1 cellular context compared by ENCODE assay signal in genomic region chr9:97945470-97945869, GRCh38. TPM values are rescaled to one million over a fixed set of nuclear protein-coding genes. Genes with fewer than 3 reads are reported as not detected.
"Had no signal": no experiment of that assay in that cellular context is flagged by ENCODE, and none has a peak within 500 bp of the region (broad histone marks: within the 10 kb centered on the region; RNA-seq: fewer than 3 reads in every experiment).

No MANE protein-coding gene starts in this region.

RNA-seq across cellular contexts. Expression of gene HEMGN, which starts 7.5 kb away (rescaled TPM):
- total RNA-seq: G401 had no signal
